Comparison of ENCODE assay signal across 8 cellular contexts in the genomic region with DNA sequence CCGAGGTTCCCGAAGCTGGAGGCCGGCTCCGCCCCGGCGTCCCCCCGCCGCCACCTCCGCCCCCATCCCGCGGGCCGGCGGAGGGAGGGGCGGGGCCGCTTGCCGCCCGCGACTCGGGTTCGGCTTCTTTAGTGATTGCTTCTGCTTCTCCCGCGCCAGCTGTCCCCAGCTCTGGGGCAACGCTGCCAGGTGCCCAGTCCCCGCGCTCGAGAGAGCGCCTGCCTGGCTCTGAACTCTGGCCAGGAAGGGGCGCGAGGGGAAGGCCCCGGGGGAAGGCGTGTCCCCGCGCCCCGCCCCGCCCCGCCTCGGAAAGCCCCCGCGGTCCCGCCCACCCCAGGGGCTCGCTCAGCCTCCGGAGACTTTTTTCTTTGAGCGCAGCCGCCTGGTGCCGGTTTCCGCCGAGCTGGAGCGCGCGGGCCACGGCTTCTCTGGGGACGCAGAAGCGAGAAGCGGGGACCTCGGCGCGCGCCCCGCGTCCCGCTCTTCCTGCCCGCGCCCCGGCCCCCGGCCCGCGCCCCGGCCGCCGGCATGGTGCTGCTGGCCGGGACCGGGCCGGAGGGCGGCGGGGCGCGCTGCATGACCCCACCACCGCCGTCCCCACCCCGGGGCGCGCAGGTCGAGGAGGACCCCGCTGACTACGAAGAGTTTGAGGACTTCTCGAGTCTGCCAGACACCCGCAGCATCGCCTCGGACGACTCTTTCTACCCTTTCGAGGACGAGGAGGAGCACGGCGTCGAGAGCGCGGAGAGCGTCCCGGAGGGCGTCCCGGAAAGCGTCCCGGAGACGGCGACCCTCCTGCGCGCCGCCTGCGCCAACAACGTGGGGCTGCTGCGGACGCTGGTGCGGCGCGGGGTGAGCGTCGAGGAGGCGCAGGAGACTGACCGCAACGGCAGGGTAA. TPM values are rescaled to one million over a fixed set of nuclear protein-coding genes. Genes with fewer than 3 reads are reported as not detected.
DNase-seq lines count a peak whose midpoint lies in the region; ATAC-seq, FAIRE-seq and TF ChIP-seq lines count a peak whose summit lies in the region.

A gene (plus strand): TSS at position 131 of the 898 bp plus-strand sequence. CDS start 398 bp downstream, at position 529.

- H3K4me3 Mint-ChIP-seq in IgD-negative memory B cell = peak within 1 kb of the TSS; percentile 95 to 97 (median 96)
- H3K4me3 Mint-ChIP-seq in activated T-helper 2 cell treated with anti-CD3 and anti-CD28 coated beads, Interferon-gamma antibody, Interleukin-2, Interleukin-4, amounts not matched to agents 10 μg/mL and 5 μg/mL and 100 μg/mL, durations not matched to agents 14 hours and 24 hours and 36 hours (ENCODE audit: low read depth) = peak within 1 kb of the TSS; percentile 92
- H3K4me3 Mint-ChIP-seq in progenitor cell of endocrine pancreas (ENCODE audit: low read depth) = peak within 1 kb of the TSS; percentile 76

- peak; percentile 76 for TF ChIP-seq POLR2A in Raji (IDR thresholded peaks at IDR 0.05; ENCODE audit: insufficient read depth, low read depth, low read length)

- peak; percentile 54 for DNase-seq in DMS153 treated with DMSO at 0.1 percent for 48 hours (lab: John Stamatoyannopoulos, UW; ENCODE audit: unreplicated experiment)
- DNase-seq in activated T-helper 2 cell treated with anti-CD3 and anti-CD28 coated beads, Interferon-gamma antibody, Interleukin-2, Interleukin-4, amounts not matched to agents 10 μg/mL and 5 μg/mL and 100 μg/mL, durations not matched to agents 14 hours and 24 hours and 36 hours (ENCODE audit: low spot score) = peak; percentile 76
- DNase-seq in glomerular visceral epithelial cell (ENCODE audit: extremely low spot score) = peak; percentile 93
- DNase-seq in progenitor cell of endocrine pancreas (ENCODE audit: low spot score, unreplicated experiment) = peak; percentile 42
- DNase-seq in urothelium cell line (ENCODE audit: low spot score) = peak; percentile 93

- H3K27ac Mint-ChIP-seq in IgD-negative memory B cell = peak within 1 kb of the TSS; percentile 86 to 99 (median 93)
- peak within 1 kb of the TSS; percentile 82 for H3K27ac Mint-ChIP-seq in activated T-helper 2 cell treated with anti-CD3 and anti-CD28 coated beads, Interferon-gamma antibody, Interleukin-2, Interleukin-4, amounts not matched to agents 10 μg/mL and 5 μg/mL and 100 μg/mL, durations not matched to agents 14 hours and 24 hours and 36 hours
- H3K27ac Mint-ChIP-seq in progenitor cell of endocrine pancreas = no peak within 1 kb of the TSS

- intact Hi-C loops in activated T-helper 2 cell treated with anti-CD3 and anti-CD28 coated beads, Interferon-gamma antibody, Interleukin-2, Interleukin-4, amounts not matched to agents 10 μg/mL and 5 μg/mL and 100 μg/mL, durations not matched to agents 14 hours and 24 hours and 36 hours (cut with micrococcal nuclease) = loop anchor here (1.0 to 5.0 kb wide), 7 partner anchors 15 to 212 kb away; a partner anchor contains a TSS

- FAIRE-seq in urothelium cell line (lab: Jason Lieb, UNC) = no peak

- no peaks in the 10 kb centered on the region for H3K36me3 Mint-ChIP-seq in IgD-negative memory B cell
- peaks cover 18% of the 10 kb centered on the region for H3K36me3 Mint-ChIP-seq in activated T-helper 2 cell treated with anti-CD3 and anti-CD28 coated beads, Interferon-gamma antibody, Interleukin-2, Interleukin-4, amounts not matched to agents 10 μg/mL and 5 μg/mL and 100 μg/mL, durations not matched to agents 14 hours and 24 hours and 36 hours (ENCODE audit: low read depth)
- H3K36me3 Mint-ChIP-seq in progenitor cell of endocrine pancreas (ENCODE audit: insufficient read depth) = no peaks in the 10 kb centered on the region

- H3K27me3 Mint-ChIP-seq in IgD-negative memory B cell (no peaks in the 10 kb centered on the region), progenitor cell of endocrine pancreas (peaks cover 73% of the 10 kb centered on the region)
- peaks cover 16% of the 10 kb centered on the region for H3K27me3 Mint-ChIP-seq in activated T-helper 2 cell treated with anti-CD3 and anti-CD28 coated beads, Interferon-gamma antibody, Interleukin-2, Interleukin-4, amounts not matched to agents 10 μg/mL and 5 μg/mL and 100 μg/mL, durations not matched to agents 14 hours and 24 hours and 36 hours (ENCODE audit: low read depth)

- H3K4me1 Mint-ChIP-seq in IgD-negative memory B cell = peaks cover 42 to 48% (median 47%) of the 10 kb centered on the region in 3 donors
- peaks cover 43% of the 10 kb centered on the region for H3K4me1 Mint-ChIP-seq in activated T-helper 2 cell treated with anti-CD3 and anti-CD28 coated beads, Interferon-gamma antibody, Interleukin-2, Interleukin-4, amounts not matched to agents 10 μg/mL and 5 μg/mL and 100 μg/mL, durations not matched to agents 14 hours and 24 hours and 36 hours (ENCODE audit: low read depth)
- peaks cover 5% of the 10 kb centered on the region for H3K4me1 Mint-ChIP-seq in progenitor cell of endocrine pancreas (ENCODE audit: low read depth)

- ATAC-seq in GM21528 (IDR thresholded peaks at IDR 0.05; ENCODE audit: low FRiP score, unreplicated experiment) = peak; percentile 62

- H3K9me3 Mint-ChIP-seq in IgD-negative memory B cell = no peaks in the 10 kb centered on the region
- H3K9me3 Mint-ChIP-seq in activated T-helper 2 cell treated with anti-CD3 and anti-CD28 coated beads, Interferon-gamma antibody, Interleukin-2, Interleukin-4, amounts not matched to agents 10 μg/mL and 5 μg/mL and 100 μg/mL, durations not matched to agents 14 hours and 24 hours and 36 hours = no peaks in the 10 kb centered on the region
- H3K9me3 Mint-ChIP-seq in progenitor cell of endocrine pancreas (ENCODE audit: low read depth) = no peaks in the 10 kb centered on the region

- no peak for TF ChIP-seq CTCF in progenitor cell of endocrine pancreas (IDR thresholded peaks at IDR 0.05; ENCODE audit: unreplicated experiment)

RNA-seq across cellular contexts. Expression of the gene that starts here (rescaled TPM):
- polyA plus RNA-seq in IgD-negative memory B cell = 1.5 TPM
- 31.1 and 31.5 TPM in 2 replicates for total RNA-seq in activated T-helper 2 cell treated with anti-CD3 and anti-CD28 coated beads, Interferon-gamma antibody, Interleukin-2, Interleukin-4, amounts not matched to agents 10 μg/mL and 5 μg/mL and 100 μg/mL, durations not matched to agents 14 hours and 24 hours and 36 hours
- total RNA-seq in progenitor cell of endocrine pancreas = 2.1 and 3.3 TPM in 2 replicates

Comparison
In these comparisons a context has a peak if more than half of its experiments do, and no peak if none do; other contexts are left out.
1. Peak in every context shown above with its lines: DNase-seq and ATAC-seq.
2. DNase-seq: peak in every context shown above with its lines; median percentile 93 in glomerular visceral epithelial cell; 93 in urothelium cell line; 76 in activated T-helper 2 cell treated with anti-CD3 and anti-CD28 coated beads, Interferon-gamma antibody, Interleukin-2, Interleukin-4, amounts not matched to agents 10 μg/mL and 5 μg/mL and 100 μg/mL, durations not matched to agents 14 hours and 24 hours and 36 hours; 54 in DMS153 treated with DMSO at 0.1 percent for 48 hours; 42 in progenitor cell of endocrine pancreas.